ENCODE assay signal across 11 cellular contexts in genomic region chr10:86968994-86969355, GRCh38. TPM values are rescaled to one million over a fixed set of nuclear protein-coding genes. Genes with fewer than 3 reads are reported as not detected.
DNase-seq lines count a peak whose midpoint lies in the region; ATAC-seq, FAIRE-seq and TF ChIP-seq lines count a peak whose summit lies in the region.
"Had no signal": no experiment of that assay in that cellular context is flagged by ENCODE, and none has a peak within 500 bp of the region (broad histone marks: within the 10 kb centered on the region; RNA-seq: fewer than 3 reads in every experiment).

No MANE protein-coding gene starts in this region.

- no peak overlapping the region for H2AFZ ChIP-seq in HepG2 (ENCODE audit: low read length)

- intact Hi-C loops in HepG2 (cut with micrococcal nuclease; ENCODE audit: unreplicated experiment) = no loop called here
- intact Hi-C loops in aorta (cut with DNase I) = no loop called here

- peaks cover 0 to 40% (median 17%) of the 10 kb centered on the region in 4 donors for H3K4me1 ChIP-seq in liver (ENCODE audit: control insufficient read depth in 4 of 4, insufficient read depth in 4 of 4, low read length in 3 of 4)
- peaks cover 30% of the 10 kb centered on the region for H3K4me1 ChIP-seq in HepG2 (ENCODE audit: insufficient read depth, low read length)
- H3K4me1 ChIP-seq in duodenal mucosa (ENCODE audit: control insufficient read depth in 1 of 2, insufficient read depth in 2 of 2, low read length in 2 of 2) = peaks cover 37 to 53% of the 10 kb centered on the region in 2 donors
- H3K4me1 ChIP-seq in aorta (ENCODE audit: control insufficient read depth in 1 of 2, insufficient read depth in 2 of 2, low read length in 2 of 2) = no peaks in the 10 kb centered on the region

- no peak overlapping the region for H3K9ac ChIP-seq in liver (ENCODE audit: low read depth in 1 of 2, low read length in 2 of 2)
- no peak overlapping the region for H3K9ac ChIP-seq in HepG2 (ENCODE audit: insufficient read depth, low read depth, low read length)
- peak overlapping the region; percentile 82 to 88 for H3K9ac ChIP-seq in duodenal mucosa (ENCODE audit: low read depth in 1 of 2, low read length in 2 of 2)
- H3K9ac ChIP-seq: KMS-11 had no signal

- CTCF ChIA-PET in HepG2 (lab: Yijun Ruan, JAX; ENCODE audit: low intra/inter-chr PET ratio, low total read pairs) = no interaction called here
- CTCF ChIA-PET in activated CD8-positive, alpha-beta T cell treated with anti-CD3 and anti-CD28 coated beads, Interleukin-2, amount 10 ng/mL, durations not matched to agents 7 days and 5 days (lab: Charles Lee) = interaction anchor here (1.7 kb wide), 1 partner anchor 31 kb away, joined by 4 read pairs; no protein-coding TSS in a partner anchor

- H3K36me3 Mint-ChIP-seq in nephron (ENCODE audit: low read depth) = no peaks in the 10 kb centered on the region
- H3K36me3 Mint-ChIP-seq in chondrocyte (ENCODE audit: low read depth) = no peaks in the 10 kb centered on the region
- no peaks in the 10 kb centered on the region for H3K36me3 Mint-ChIP-seq in activated CD8-positive, alpha-beta T cell treated with anti-CD3 and anti-CD28 coated beads, Interleukin-2, amount 10 ng/mL, durations not matched to agents 7 days and 5 days (ENCODE audit: low read depth)

- FAIRE-seq in HepG2 (lab: Jason Lieb, UNC) = no peak
- FAIRE-seq: TTC549 had no signal

- TF ChIP-seq CTCF in liver (IDR thresholded peaks at IDR 0.05; ENCODE audit: low read depth, low read length, missing input control) (no peak), HepG2 (CRISPR knock-in tag; IDR thresholded peaks at IDR 0.05) (no peak), nephron (IDR thresholded peaks at IDR 0.05; ENCODE audit: unreplicated experiment in 3 of 3) (no peak), chondrocyte (IDR thresholded peaks at IDR 0.05) (no peak)

- ATAC-seq in HepG2 (no peak), aorta (ENCODE audit: low FRiP score) (no peak)
- ATAC-seq in activated CD8-positive, alpha-beta T cell treated with anti-CD3 and anti-CD28 coated beads, Interleukin-2, amount 10 ng/mL, durations not matched to agents 7 days and 5 days = no peak
- ATAC-seq: stimulated activated naive CD8-positive, alpha-beta T cell treated with anti-CD3 and anti-CD28 coated beads, Interleukin-15, Interleukin-2, amounts not matched to agents 100 U/mL and 50 U/mL, for 24 hours had no signal

- H3K27ac Mint-ChIP-seq in nephron (peak overlapping the region in 1 of 3 experiments; percentile 91), chondrocyte (ENCODE audit: unreplicated experiment) (no peak overlapping the region)
- no peak overlapping the region for H3K27ac Mint-ChIP-seq in activated CD8-positive, alpha-beta T cell treated with anti-CD3 and anti-CD28 coated beads, Interleukin-2, amount 10 ng/mL, durations not matched to agents 7 days and 5 days

- H3K27me3 Mint-ChIP-seq in nephron (ENCODE audit: low read depth) (peaks cover 13% of the 10 kb centered on the region), chondrocyte (ENCODE audit: low read depth) (no peaks in the 10 kb centered on the region)
- H3K27me3 Mint-ChIP-seq in activated CD8-positive, alpha-beta T cell treated with anti-CD3 and anti-CD28 coated beads, Interleukin-2, amount 10 ng/mL, durations not matched to agents 7 days and 5 days (ENCODE audit: low read depth) = peaks cover 29% of the 10 kb centered on the region

- no peak overlapping the region for H3K27ac ChIP-seq in liver (ENCODE audit: low read depth in 1 of 2, low read length in 2 of 2)
- no peak overlapping the region for H3K27ac ChIP-seq in HepG2 (ENCODE audit: extremely low read length, insufficient read depth, low read length)
- no peak overlapping the region for H3K27ac ChIP-seq in duodenal mucosa (ENCODE audit: low read depth, low read length)
- peak overlapping the region; percentile 87 to 92 for H3K27ac ChIP-seq in aorta (ENCODE audit: low read depth in 1 of 2, low read length in 2 of 2)
- H3K27ac ChIP-seq: KMS-11 had no signal

- no peaks in the 10 kb centered on the region for H4K20me1 ChIP-seq in HepG2 (ENCODE audit: insufficient read depth, low read length)

- H3K9me3 ChIP-seq in liver (ENCODE audit: control insufficient read depth in 4 of 4, low read length in 3 of 4) (no peaks in the 10 kb centered on the region), HepG2 (ENCODE audit: low read length) (no peaks in the 10 kb centered on the region), duodenal mucosa (ENCODE audit: control insufficient read depth in 1 of 2, low read length in 2 of 2) (no peaks in the 10 kb centered on the region), aorta (ENCODE audit: control insufficient read depth, low read length) (no peaks in the 10 kb centered on the region)

- peak overlapping the region in 2 of 3 experiments; percentile 91 to 94 for H3K4me3 Mint-ChIP-seq in nephron
- H3K4me3 Mint-ChIP-seq in chondrocyte (ENCODE audit: unreplicated experiment) = no peak overlapping the region
- no peak overlapping the region for H3K4me3 Mint-ChIP-seq in activated CD8-positive, alpha-beta T cell treated with anti-CD3 and anti-CD28 coated beads, Interleukin-2, amount 10 ng/mL, durations not matched to agents 7 days and 5 days

- H3K9me3 Mint-ChIP-seq in nephron = no peaks in the 10 kb centered on the region
- no peaks in the 10 kb centered on the region for H3K9me3 Mint-ChIP-seq in chondrocyte (ENCODE audit: low read depth)
- no peaks in the 10 kb centered on the region for H3K9me3 Mint-ChIP-seq in activated CD8-positive, alpha-beta T cell treated with anti-CD3 and anti-CD28 coated beads, Interleukin-2, amount 10 ng/mL, durations not matched to agents 7 days and 5 days (ENCODE audit: insufficient read depth)

- in situ Hi-C loops in HepG2 (cut with HindIII; ENCODE audit: extremely low pct_ligation_motif_present, low pct_unique_long_range_greater_than_20kb) = no loop called here

- TF ChIP-seq EP300 in HepG2 (IDR thresholded peaks at IDR 0.05; ENCODE audit: low read depth in 2 of 2, low read length in 2 of 2) (no peak), HepG2 (CRISPR knock-in tag; IDR thresholded peaks at IDR 0.05; ENCODE audit: borderline replicate concordance) (no peak)

- no peaks in the 10 kb centered on the region for H3K27me3 ChIP-seq in liver (ENCODE audit: control insufficient read depth in 4 of 4, insufficient read depth in 4 of 4, low read length in 3 of 4)
- peaks cover 5 to 60% of the 10 kb centered on the region in 2 experiments; a peak in 3 of 5 replicates for H3K27me3 ChIP-seq in HepG2 (ENCODE audit: control insufficient read depth in 1 of 2, insufficient read depth in 2 of 2, low read length in 2 of 2)
- H3K27me3 ChIP-seq in duodenal mucosa (ENCODE audit: control insufficient read depth in 1 of 2, insufficient read depth in 2 of 2, low read length in 2 of 2) = no peaks in the 10 kb centered on the region
- no peaks in the 10 kb centered on the region for H3K27me3 ChIP-seq in aorta (ENCODE audit: control insufficient read depth in 1 of 2, insufficient read depth in 2 of 2, low read length in 1 of 2)

- TF ChIP-seq RAD21 in liver (IDR thresholded peaks at IDR 0.05) (no peak), HepG2 (CRISPR knock-in tag; IDR thresholded peaks at IDR 0.05) (no peak)

- no peak overlapping the region for H3K4me2 ChIP-seq in HepG2 (ENCODE audit: low read depth, low read length)
- H3K4me2 ChIP-seq: KMS-11 had no signal

- no peak for TF ChIP-seq POLR2A in HepG2 (IDR thresholded peaks at IDR 0.05; ENCODE audit: insufficient read depth in 1 of 2, low read depth in 2 of 2, low read length in 2 of 2)

- POLR2A ChIA-PET in HepG2 (lab: Yijun Ruan, JAX) = no interaction called here
- POLR2A ChIA-PET in activated CD8-positive, alpha-beta T cell treated with anti-CD3 and anti-CD28 coated beads, Interleukin-2, amount 10 ng/mL, durations not matched to agents 7 days and 5 days (lab: Charles Lee) = no interaction called here

- H3K36me3 ChIP-seq in liver (ENCODE audit: control insufficient read depth in 4 of 4, insufficient read depth in 3 of 4, low read depth in 1 of 4, low read length in 3 of 4) = no peaks in the 10 kb centered on the region
- no peaks in the 10 kb centered on the region for H3K36me3 ChIP-seq in HepG2 (replicated peaks in 1 of 2; ENCODE audit: control insufficient read depth in 1 of 2, insufficient read depth in 2 of 2, low read length in 2 of 2)
- no peaks in the 10 kb centered on the region for H3K36me3 ChIP-seq in duodenal mucosa (ENCODE audit: control insufficient read depth in 1 of 2, insufficient read depth in 2 of 2, low read length in 2 of 2)
- H3K36me3 ChIP-seq in aorta (ENCODE audit: control insufficient read depth in 1 of 2, insufficient read depth in 2 of 2, low read length in 1 of 2) = no peaks in the 10 kb centered on the region

- no peak for DNase-seq in HepG2 (ENCODE audit: low spot score)
- no peak for DNase-seq in aorta
- DNase-seq in retina = no peak
- DNase-seq in chondrocyte (ENCODE audit: low spot score) = no peak
- no peak for DNase-seq in activated CD8-positive, alpha-beta T cell treated with anti-CD3 and anti-CD28 coated beads, Interleukin-2, amount 10 ng/mL, durations not matched to agents 7 days and 5 days
- DNase-seq: stimulated activated naive CD8-positive, alpha-beta T cell treated with anti-CD3 and anti-CD28 coated beads, Interleukin-15, Interleukin-2, amounts not matched to agents 100 U/mL and 50 U/mL, for 24 hours had no signal

- H3K79me2 ChIP-seq in HepG2 (ENCODE audit: insufficient read depth, low read length) = no peaks in the 10 kb centered on the region

- peaks cover 49% of the 10 kb centered on the region for H3K4me1 Mint-ChIP-seq in nephron
- H3K4me1 Mint-ChIP-seq in chondrocyte (ENCODE audit: low read depth) = peaks cover 41% of the 10 kb centered on the region
- peaks cover 23% of the 10 kb centered on the region for H3K4me1 Mint-ChIP-seq in activated CD8-positive, alpha-beta T cell treated with anti-CD3 and anti-CD28 coated beads, Interleukin-2, amount 10 ng/mL, durations not matched to agents 7 days and 5 days (ENCODE audit: low read depth)

- WGBS in liver = 69% methylated on average over 9 of the region's 9 CpGs
- 20% methylated on average over 4 of the region's 9 CpGs for WGBS in HepG2 (ENCODE audit: low lambda C conversion rate)
- 6 to 7% methylated on average over 9 of the region's 9 CpGs for WGBS in aorta, 2 donors

- H3K4me3 ChIP-seq in liver (ENCODE audit: low read depth in 1 of 3, low read length in 3 of 3) (peak overlapping the region in 2 of 3 donors; percentile 48 to 67), HepG2 (replicated peaks in 1 of 3; ENCODE audit: insufficient read depth in 1 of 3, low read depth in 2 of 3, low read length in 3 of 3) (no peak overlapping the region), duodenal mucosa (ENCODE audit: low read depth in 1 of 2, low read length in 2 of 2) (peak overlapping the region; percentile 67 to 82), aorta (ENCODE audit: low read length in 2 of 2) (peak overlapping the region; percentile 64 to 67)

- BruUV-seq in HepG2 (replicated peaks; lab: Mats Ljungman, UMichigan) = no TSS peak

RNA-seq across cellular contexts. Expression of gene ADIRF, which starts 0.7 kb away (rescaled TPM):
- 10 to 100 TPM in 1 of 2 donors, under 1 TPM in 1; 0.61 to 17.1 TPM for total RNA-seq in liver
- 10 to 100 TPM; 54.5 to 96.3 TPM for polyA plus RNA-seq in liver
- total RNA-seq in HepG2 (2016; rRNA removed; fragmentation: Illumina TruSeq; extraction: Trizol) = 0.40 and 0.44 TPM in 2 replicates
- total RNA-seq in HepG2 (2016; cell fraction: cytosol; rRNA removed; fragmentation: Illumina TruSeq; extraction: Trizol; ENCODE audit: low read depth) = not detected in 2 replicates
- total RNA-seq in HepG2 (2016; cell fraction: insoluble cytoplasmic fraction; rRNA removed; fragmentation: Illumina TruSeq; extraction: Trizol) = 0.17 TPM in 1 of 2 replicates, not detected in the other
- 0.41 TPM in 1 of 2 replicates, not detected in the other for total RNA-seq in HepG2 (2016; cell fraction: membrane; rRNA removed; fragmentation: Illumina TruSeq; extraction: Trizol)
- not detected in 2 replicates for total RNA-seq in HepG2 (2016; cell fraction: nucleus; rRNA removed; fragmentation: Illumina TruSeq; extraction: Trizol)
- polyA plus RNA-seq in HepG2 (2011; rRNA removed) = 0.13 TPM in 1 of 2 replicates, not detected in the other
- polyA plus RNA-seq in HepG2 (2011; cell fraction: cytosol; rRNA removed) = 0.13 TPM in 1 of 2 replicates, not detected in the other
- polyA plus RNA-seq in HepG2 (2011; cell fraction: nucleus; rRNA removed) = not detected in 2 replicates
- polyA plus RNA-seq in HepG2 (2012) = not detected in 2 replicates
- polyA plus RNA-seq in HepG2 (2016; cell fraction: cytosol; fragmentation: Illumina TruSeq; extraction: Trizol; ENCODE audit: low read depth) = 0.27 and 0.36 TPM in 2 replicates
- not detected in 2 replicates for polyA plus RNA-seq in HepG2 (2016; cell fraction: insoluble cytoplasmic fraction; fragmentation: Illumina TruSeq; extraction: Trizol; ENCODE audit: low read depth)
- 0.62 and 1.4 TPM in 2 replicates for polyA plus RNA-seq in HepG2 (2016; cell fraction: membrane; fragmentation: Illumina TruSeq; extraction: Trizol; ENCODE audit: low read depth)
- not detected in 2 replicates for polyA plus RNA-seq in HepG2 (2016; cell fraction: nucleus; fragmentation: Illumina TruSeq; extraction: Trizol; ENCODE audit: insufficient read depth, low read depth)
- not detected in 2 replicates for polyA minus RNA-seq in HepG2 (2011; rRNA and poly(A)+ RNA removed; ENCODE audit: low replicate concordance)
- polyA minus RNA-seq in HepG2 (2011; cell fraction: cytosol; rRNA and poly(A)+ RNA removed) = not detected in 2 replicates
- polyA minus RNA-seq in HepG2 (2011; cell fraction: nucleus; rRNA and poly(A)+ RNA removed) = not detected in 2 replicates
- 100 to 1,000 TPM; 520 to 688 TPM for total RNA-seq in aorta
- polyA plus RNA-seq in aorta = 1,000 to 10,000 TPM in 1 of 2 donors, 100 to 1,000 TPM in 1; 715 to 1,837 TPM
- total RNA-seq in chondrocyte = 0.54 to 0.65 TPM in 2 of 3 replicates, not detected in the other
- not detected for total RNA-seq in activated CD8-positive, alpha-beta T cell treated with anti-CD3 and anti-CD28 coated beads, Interleukin-2, amount 10 ng/mL, durations not matched to agents 7 days and 5 days

RNA-seq across cellular contexts. Expression of gene SNCG, which starts 10.6 kb away (rescaled TPM):
- 1 to 10 TPM in 1 of 2 donors, under 1 TPM in 1; 0.84 to 1.2 TPM for total RNA-seq in liver
- 1 to 10 TPM; 2.1 to 2.6 TPM for polyA plus RNA-seq in liver
- 0.22 TPM in 1 of 2 replicates, not detected in the other for total RNA-seq in HepG2 (2016; rRNA removed; fragmentation: Illumina TruSeq; extraction: Trizol)
- total RNA-seq in HepG2 (2016; cell fraction: cytosol; rRNA removed; fragmentation: Illumina TruSeq; extraction: Trizol; ENCODE audit: low read depth) = not detected in 2 replicates
- total RNA-seq in HepG2 (2016; cell fraction: insoluble cytoplasmic fraction; rRNA removed; fragmentation: Illumina TruSeq; extraction: Trizol) = not detected in 2 replicates
- not detected in 2 replicates for total RNA-seq in HepG2 (2016; cell fraction: membrane; rRNA removed; fragmentation: Illumina TruSeq; extraction: Trizol)
- not detected in 2 replicates for total RNA-seq in HepG2 (2016; cell fraction: nucleus; rRNA removed; fragmentation: Illumina TruSeq; extraction: Trizol)
- 0.86 and 0.91 TPM in 2 replicates for polyA plus RNA-seq in HepG2 (2011; rRNA removed)
- polyA plus RNA-seq in HepG2 (2011; cell fraction: cytosol; rRNA removed) = 1.1 and 1.8 TPM in 2 replicates
- polyA plus RNA-seq in HepG2 (2011; cell fraction: nucleus; rRNA removed) = 1.2 and 1.8 TPM in 2 replicates
- 0.32 TPM in 1 of 2 replicates, not detected in the other for polyA plus RNA-seq in HepG2 (2012)
- 0.33 and 0.71 TPM in 2 replicates for polyA plus RNA-seq in HepG2 (2016; cell fraction: cytosol; fragmentation: Illumina TruSeq; extraction: Trizol; ENCODE audit: low read depth)
- polyA plus RNA-seq in HepG2 (2016; cell fraction: insoluble cytoplasmic fraction; fragmentation: Illumina TruSeq; extraction: Trizol; ENCODE audit: low read depth) = not detected in 2 replicates
- polyA plus RNA-seq in HepG2 (2016; cell fraction: membrane; fragmentation: Illumina TruSeq; extraction: Trizol; ENCODE audit: low read depth) = 0.30 and 0.38 TPM in 2 replicates
- polyA plus RNA-seq in HepG2 (2016; cell fraction: nucleus; fragmentation: Illumina TruSeq; extraction: Trizol; ENCODE audit: insufficient read depth, low read depth) = not detected in 2 replicates
- 0.56 and 4.7 TPM in 2 replicates for polyA minus RNA-seq in HepG2 (2011; rRNA and poly(A)+ RNA removed; ENCODE audit: low replicate concordance)
- 0.79 and 1.4 TPM in 2 replicates for polyA minus RNA-seq in HepG2 (2011; cell fraction: cytosol; rRNA and poly(A)+ RNA removed)
- polyA minus RNA-seq in HepG2 (2011; cell fraction: nucleus; rRNA and poly(A)+ RNA removed) = not detected in 2 replicates
- total RNA-seq in aorta = 100 to 1,000 TPM in 1 of 2 donors, 10 to 100 TPM in 1; 70.0 to 123 TPM
- polyA plus RNA-seq in aorta = 100 to 1,000 TPM in 1 of 2 donors, 10 to 100 TPM in 1; 74.0 to 209 TPM
- total RNA-seq in chondrocyte = 1.2 to 2.2 TPM (median 1.5 TPM) in 3 replicates
- total RNA-seq in activated CD8-positive, alpha-beta T cell treated with anti-CD3 and anti-CD28 coated beads, Interleukin-2, amount 10 ng/mL, durations not matched to agents 7 days and 5 days = not detected

RNA-seq across cellular contexts. Expression of gene MMRN2, which starts 11.6 kb away (rescaled TPM):
- total RNA-seq in liver = 10 to 100 TPM; 11.0 to 12.1 TPM
- 1 to 10 TPM; 1.7 to 6.2 TPM for polyA plus RNA-seq in liver
- 0.04 TPM in 1 of 2 replicates, not detected in the other for total RNA-seq in HepG2 (2016; rRNA removed; fragmentation: Illumina TruSeq; extraction: Trizol)
- not detected in 2 replicates for total RNA-seq in HepG2 (2016; cell fraction: cytosol; rRNA removed; fragmentation: Illumina TruSeq; extraction: Trizol; ENCODE audit: low read depth)
- total RNA-seq in HepG2 (2016; cell fraction: insoluble cytoplasmic fraction; rRNA removed; fragmentation: Illumina TruSeq; extraction: Trizol) = not detected in 2 replicates
- not detected in 2 replicates for total RNA-seq in HepG2 (2016; cell fraction: membrane; rRNA removed; fragmentation: Illumina TruSeq; extraction: Trizol)
- not detected in 2 replicates for total RNA-seq in HepG2 (2016; cell fraction: nucleus; rRNA removed; fragmentation: Illumina TruSeq; extraction: Trizol)
- 0.03 TPM in 1 of 2 replicates, not detected in the other for polyA plus RNA-seq in HepG2 (2011; rRNA removed)
- 0.01 and 0.04 TPM in 2 replicates for polyA plus RNA-seq in HepG2 (2011; cell fraction: cytosol; rRNA removed)
- 0.07 and 0.13 TPM in 2 replicates for polyA plus RNA-seq in HepG2 (2011; cell fraction: nucleus; rRNA removed)
- polyA plus RNA-seq in HepG2 (2012) = 0.19 and 0.20 TPM in 2 replicates
- not detected in 2 replicates for polyA plus RNA-seq in HepG2 (2016; cell fraction: cytosol; fragmentation: Illumina TruSeq; extraction: Trizol; ENCODE audit: low read depth)
- not detected in 2 replicates for polyA plus RNA-seq in HepG2 (2016; cell fraction: insoluble cytoplasmic fraction; fragmentation: Illumina TruSeq; extraction: Trizol; ENCODE audit: low read depth)
- polyA plus RNA-seq in HepG2 (2016; cell fraction: membrane; fragmentation: Illumina TruSeq; extraction: Trizol; ENCODE audit: low read depth) = 0.07 TPM in 1 of 2 replicates, not detected in the other
- polyA plus RNA-seq in HepG2 (2016; cell fraction: nucleus; fragmentation: Illumina TruSeq; extraction: Trizol; ENCODE audit: insufficient read depth, low read depth) = not detected in 2 replicates
- polyA minus RNA-seq in HepG2 (2011; rRNA and poly(A)+ RNA removed; ENCODE audit: low replicate concordance) = 0.04 and 0.70 TPM in 2 replicates
- not detected in 2 replicates for polyA minus RNA-seq in HepG2 (2011; cell fraction: cytosol; rRNA and poly(A)+ RNA removed)
- polyA minus RNA-seq in HepG2 (2011; cell fraction: nucleus; rRNA and poly(A)+ RNA removed) = not detected in 2 replicates
- total RNA-seq in aorta = 10 to 100 TPM; 50.5 to 85.6 TPM
- 1 to 10 TPM in 1 of 2 donors, under 1 TPM in 1; 0.63 to 8.5 TPM for polyA plus RNA-seq in aorta
- 0.31 to 0.92 TPM (median 0.40 TPM) in 3 replicates for total RNA-seq in chondrocyte
- not detected for total RNA-seq in activated CD8-positive, alpha-beta T cell treated with anti-CD3 and anti-CD28 coated beads, Interleukin-2, amount 10 ng/mL, durations not matched to agents 7 days and 5 days

RNA-seq across cellular contexts. Expression of gene FAM25A, which starts 51.1 kb away (rescaled TPM):
- total RNA-seq in liver (not detected), HepG2 (2016; rRNA removed; fragmentation: Illumina TruSeq; extraction: Trizol) (not detected in 2 replicates), aorta (not detected), chondrocyte (not detected in 3 replicates)
- polyA plus RNA-seq in liver (not detected), HepG2 (2011; rRNA removed) (not detected in 2 replicates), aorta (not detected)
- not detected in 2 replicates for total RNA-seq in HepG2 (2016; cell fraction: cytosol; rRNA removed; fragmentation: Illumina TruSeq; extraction: Trizol; ENCODE audit: low read depth)
- not detected in 2 replicates for total RNA-seq in HepG2 (2016; cell fraction: insoluble cytoplasmic fraction; rRNA removed; fragmentation: Illumina TruSeq; extraction: Trizol)
- total RNA-seq in HepG2 (2016; cell fraction: membrane; rRNA removed; fragmentation: Illumina TruSeq; extraction: Trizol) = not detected in 2 replicates
- not detected in 2 replicates for total RNA-seq in HepG2 (2016; cell fraction: nucleus; rRNA removed; fragmentation: Illumina TruSeq; extraction: Trizol)
- polyA plus RNA-seq in HepG2 (2011; cell fraction: cytosol; rRNA removed) = not detected in 2 replicates
- polyA plus RNA-seq in HepG2 (2011; cell fraction: nucleus; rRNA removed) = not detected in 2 replicates
- not detected in 2 replicates for polyA plus RNA-seq in HepG2 (2012)
- not detected in 2 replicates for polyA plus RNA-seq in HepG2 (2016; cell fraction: cytosol; fragmentation: Illumina TruSeq; extraction: Trizol; ENCODE audit: low read depth)
- not detected in 2 replicates for polyA plus RNA-seq in HepG2 (2016; cell fraction: insoluble cytoplasmic fraction; fragmentation: Illumina TruSeq; extraction: Trizol; ENCODE audit: low read depth)
- not detected in 2 replicates for polyA plus RNA-seq in HepG2 (2016; cell fraction: membrane; fragmentation: Illumina TruSeq; extraction: Trizol; ENCODE audit: low read depth)
- polyA plus RNA-seq in HepG2 (2016; cell fraction: nucleus; fragmentation: Illumina TruSeq; extraction: Trizol; ENCODE audit: insufficient read depth, low read depth) = not detected in 2 replicates
- not detected in 2 replicates for polyA minus RNA-seq in HepG2 (2011; rRNA and poly(A)+ RNA removed; ENCODE audit: low replicate concordance)
- polyA minus RNA-seq in HepG2 (2011; cell fraction: cytosol; rRNA and poly(A)+ RNA removed) = not detected in 2 replicates
- polyA minus RNA-seq in HepG2 (2011; cell fraction: nucleus; rRNA and poly(A)+ RNA removed) = not detected in 2 replicates
- not detected for total RNA-seq in activated CD8-positive, alpha-beta T cell treated with anti-CD3 and anti-CD28 coated beads, Interleukin-2, amount 10 ng/mL, durations not matched to agents 7 days and 5 days

Comparison
In these comparisons a context has a peak if more than half of its experiments do, and no peak if none do; other contexts are left out.
1. H3K4me3 ChIP-seq: peak in liver (2 of 3), duodenal mucosa (2 of 2) and aorta (2 of 2); none in HepG2 (0 of 3).
2. H3K27ac ChIP-seq: peak in aorta (2 of 2); none in liver (0 of 2), HepG2 (single experiment) and duodenal mucosa (single experiment).
3. H3K9ac ChIP-seq: peak in duodenal mucosa (2 of 2); none in liver (0 of 2) and HepG2 (single experiment).
4. H3K4me3 Mint-ChIP-seq: peak in nephron (2 of 3); none in chondrocyte (single experiment) and activated CD8-positive, alpha-beta T cell treated with anti-CD3 and anti-CD28 coated beads, Interleukin-2, amount 10 ng/mL, durations not matched to agents 7 days and 5 days (single experiment).
5. RNA of gene ADIRF, which starts 0.7 kb away (total RNA-seq): 520 to 688 TPM in aorta; 0.61 to 17.1 TPM in liver, 0.54 to 0.65 TPM in chondrocyte, 0.17 to 0.44 TPM in HepG2 and not detected in activated CD8-positive, alpha-beta T cell treated with anti-CD3 and anti-CD28 coated beads, Interleukin-2, amount 10 ng/mL, durations not matched to agents 7 days and 5 days; every median in the first group is over 10 times any median in the second.
6. RNA of gene SNCG, which starts 10.6 kb away (total RNA-seq): 70.0 to 123 TPM in aorta; 0.84 to 1.2 TPM in liver, 1.2 to 2.2 TPM in chondrocyte, 0.22 TPM in HepG2 and not detected in activated CD8-positive, alpha-beta T cell treated with anti-CD3 and anti-CD28 coated beads, Interleukin-2, amount 10 ng/mL, durations not matched to agents 7 days and 5 days; every median in the first group is over 10 times any median in the second.